In genomic region chr5:141826674-141827073, GRCh38 we compare ENCODE assay signal across 31 cellular contexts. TPM values are rescaled to one million over a fixed set of nuclear protein-coding genes. Genes with fewer than 3 reads are reported as not detected.
A peak's percentile ranks its signal among the peaks of the same experiment; 100 is the strongest.
DNase-seq lines count a peak whose midpoint lies in the region; ATAC-seq, FAIRE-seq and TF ChIP-seq lines count a peak whose summit lies in the region.
"Had no signal": no experiment of that assay in that cellular context is flagged by ENCODE, and none has a peak within 500 bp of the region (broad histone marks: within the 10 kb centered on the region; RNA-seq: fewer than 3 reads in every experiment).

No MANE protein-coding gene starts in this region.

- no peak overlapping the region for H2AK5ac ChIP-seq in neuronal stem cell (ENCODE audit: low read depth, low read length)

- no peak overlapping the region for H4K91ac ChIP-seq in neuronal stem cell (ENCODE audit: low read depth, low read length, poor library complexity)

- H3K36me3 ChIP-seq in GM23248 (ENCODE audit: low read depth): no peaks in the 10 kb centered on the region
- H3K36me3 ChIP-seq in neuronal stem cell (replicated peaks in 1 of 2; ENCODE audit: control insufficient read depth in 2 of 2, insufficient read depth in 2 of 2, low read length in 2 of 2): no peaks in the 10 kb centered on the region
- no peaks in the 10 kb centered on the region for H3K36me3 ChIP-seq in sigmoid colon
- H3K36me3 ChIP-seq in tibial artery: no peaks in the 10 kb centered on the region
- H3K36me3 ChIP-seq: adrenal gland, HAP-1, ovary, stomach, thyroid gland had no signal

- H3K23ac ChIP-seq in neuronal stem cell (ENCODE audit: low read depth, low read length, poor library complexity): no peak overlapping the region

- TF ChIP-seq POLR2A in sigmoid colon (IDR thresholded peaks at IDR 0.05): no peak
- TF ChIP-seq POLR2A in GM12891 (IDR thresholded peaks at IDR 0.05; ENCODE audit: low read depth, low read length): no peak

- TF ChIP-seq EP300 in sigmoid colon (IDR thresholded peaks at IDR 0.05): no peak

- no peaks in the 10 kb centered on the region for H3F3A ChIP-seq in GM23248 (ENCODE audit: insufficient read depth)

- WGBS in GM23248 (ENCODE audit: low coverage in 1 of 2, low lambda C conversion rate in 2 of 2, missing lambda C conversion rate in 2 of 2), 2 experiments: 40 to 49% methylated on average over 4 of the region's 4 CpGs
- no CpG with 5 or more reads among the region's 4 CpGs for WGBS in neuronal stem cell (ENCODE audit: extremely low coverage in 2 of 2, insufficient read length in 2 of 2, insufficient replicate concordance in 1 of 2), 2 donors
- 84 to 87% methylated on average over 4 of the region's 4 CpGs for WGBS in sigmoid colon, 2 donors

- no peak overlapping the region for H4K8ac ChIP-seq in neuronal stem cell (ENCODE audit: low read depth, low read length)

- H2BK15ac ChIP-seq in neuronal stem cell (ENCODE audit: low read length): no peak overlapping the region

- H3K4ac ChIP-seq in neuronal stem cell (ENCODE audit: low read length): no peak overlapping the region

- H3K9ac ChIP-seq in GM23248 (no peak overlapping the region), neuronal stem cell (ENCODE audit: low read depth, low read length, poor library complexity) (no peak overlapping the region)

- no peak overlapping the region for H2BK12ac ChIP-seq in neuronal stem cell (ENCODE audit: low read length)

- H2AFZ ChIP-seq in GM23248 (no peak overlapping the region), neuronal stem cell (ENCODE audit: low read length) (no peak overlapping the region)
- H2AFZ ChIP-seq: PC-9 had no signal

- H3K4me2 ChIP-seq in GM23248 (ENCODE audit: unreplicated experiment) (no peak overlapping the region), neuronal stem cell (ENCODE audit: insufficient read depth, low read length, poor library complexity, severe bottlenecking) (no peak overlapping the region)
- H3K4me2 ChIP-seq: PC-9 had no signal

- H3K18ac ChIP-seq in neuronal stem cell (ENCODE audit: low read length): peak overlapping the region; percentile 19

- H3K9me2 ChIP-seq in GM23248 (ENCODE audit: insufficient read depth): no peaks in the 10 kb centered on the region

- no peak overlapping the region for H3K27ac ChIP-seq in GM23248
- H3K27ac ChIP-seq in neuronal stem cell (replicated peaks; ENCODE audit: low read length): no peak overlapping the region
- H3K27ac ChIP-seq in sigmoid colon: peak overlapping the region in 1 of 4 donors; percentile 27
- no peak overlapping the region for H3K27ac ChIP-seq in tibial artery
- H3K27ac ChIP-seq: body of pancreas, ovary, PC-9, thyroid gland had no signal

- H3K79me2 ChIP-seq in GM23248 (ENCODE audit: insufficient read depth): no peaks in the 10 kb centered on the region

- H3K4me3 ChIP-seq in GM23248 (no peak overlapping the region), neuronal stem cell (ENCODE audit: low read length in 2 of 2) (no peak overlapping the region), sigmoid colon (no peak overlapping the region), tibial artery (no peak overlapping the region)
- H3K4me3 ChIP-seq: adrenal gland, body of pancreas, GM12878, HAP-1, ovary, PC-9, stomach, thyroid gland had no signal

- no peak overlapping the region for H2BK120ac ChIP-seq in neuronal stem cell (ENCODE audit: low read depth, low read length)

- H3K4me1 ChIP-seq in GM23248 (ENCODE audit: insufficient read depth) (peaks cover 11% of the 10 kb centered on the region), neuronal stem cell (ENCODE audit: control insufficient read depth in 2 of 2, insufficient read depth in 1 of 2, low read depth in 1 of 2, low read length in 2 of 2) (peaks cover 19 to 30% of the 10 kb centered on the region in 2 donors), sigmoid colon (no peaks in the 10 kb centered on the region), tibial artery (peaks cover 0 to 16% (median 11%) of the 10 kb centered on the region in 4 donors)
- H3K4me1 ChIP-seq: adrenal gland, body of pancreas, thyroid gland had no signal

- DNase-seq in GM23248: peak; percentile 29
- peak; percentile 84 for DNase-seq in cerebellum (ENCODE audit: low spot score)
- no peak for DNase-seq in left cardiac atrium
- DNase-seq in neuronal stem cell (ENCODE audit: low spot score): no peak
- DNase-seq in sigmoid colon: no peak
- DNase-seq in GM12891 (ENCODE audit: insufficient read length, low spot score): no peak
- DNase-seq in tibial artery: no peak
- DNase-seq: activated CD4-positive, alpha-beta T cell treated with anti-CD3 and anti-CD28 coated beads for 1 hour; activated CD8-positive, alpha-beta memory T cell treated with anti-CD3 and anti-CD28 coated beads, Interleukin-2, amount 50 U/mL, for 4 hours; body of pancreas; CD8-positive, alpha-beta T cell; DMS 273 treated with DMSO at 0.1 percent for 48 hours; effector CD8-positive, alpha-beta T cell; kidney; mammary epithelial cell; NCI-H1436; NCI-H2081; ovary; PC-9; retina; stomach; thyroid gland had no signal

- ATAC-seq in left cardiac atrium (peak; percentile 37 to 56), GM21367 (IDR thresholded peaks at IDR 0.05; ENCODE audit: unreplicated experiment) (no peak)
- ATAC-seq: CD8-positive, alpha-beta T cell had no signal

- in situ Hi-C loops in GM23248 (cut with MboI): no loop called here

- H3K14ac ChIP-seq in neuronal stem cell (ENCODE audit: low read length): no peak overlapping the region

- no peaks in the 10 kb centered on the region for H3K79me1 ChIP-seq in neuronal stem cell (ENCODE audit: low read depth, low read length)

- H3K27me3 ChIP-seq in GM23248 (replicated peaks; ENCODE audit: insufficient read depth) (no peaks in the 10 kb centered on the region), neuronal stem cell (ENCODE audit: control insufficient read depth in 3 of 3, insufficient read depth in 3 of 3, low read depth in 1 of 3, low read length in 3 of 3) (no peaks in the 10 kb centered on the region), sigmoid colon (peaks cover 0 to 11% (median 0%) of the 10 kb centered on the region in 3 donors), tibial artery (no peaks in the 10 kb centered on the region)
- H3K27me3 ChIP-seq: adrenal gland, body of pancreas, ovary, thyroid gland had no signal

- no peak for FAIRE-seq in GM12891 (lab: Jason Lieb, UNC)
- FAIRE-seq: colon, GM12878, kidney had no signal

- H2BK5ac ChIP-seq in neuronal stem cell (ENCODE audit: low read length): no peak overlapping the region

- TF ChIP-seq CTCF in sigmoid colon (IDR thresholded peaks at IDR 0.05) (no peak), tibial artery (IDR thresholded peaks at IDR 0.05) (no peak)

- intact Hi-C loops in left cardiac atrium (cut with DNase I): no loop called here
- intact Hi-C loops in sigmoid colon (cut with DNase I): no loop called here
- intact Hi-C loops in tibial artery (cut with DNase I; ENCODE audit: low total_unique reads): no loop called here

- H4K20me1 ChIP-seq in GM23248 (ENCODE audit: insufficient read depth): no peaks in the 10 kb centered on the region

- H3K9me3 ChIP-seq in GM23248 (ENCODE audit: low read depth) (no peaks in the 10 kb centered on the region), neuronal stem cell (replicated peaks in 1 of 2; ENCODE audit: control insufficient read depth in 2 of 2, insufficient read depth in 1 of 2, low read depth in 1 of 2, low read length in 2 of 2) (no peaks in the 10 kb centered on the region), sigmoid colon (no peaks in the 10 kb centered on the region), tibial artery (no peaks in the 10 kb centered on the region)
- H3K9me3 ChIP-seq: adrenal gland, body of pancreas, HAP-1, ovary, stomach, thyroid gland had no signal

TF ChIP-seq in GM12891, 5 proteins besides CTCF, POLR2A, EP300 and RAD21:
- TF ChIP-seq SPI1 (IDR thresholded peaks at IDR 0.05; ENCODE audit: low read depth, low read length) (no peak), PAX5 (IDR thresholded peaks at IDR 0.05; ENCODE audit: insufficient read depth, low read length, severe bottlenecking) (no peak), POU2F2 (IDR thresholded peaks at IDR 0.05; ENCODE audit: low read depth, low read length) (no peak), POLR2AphosphoS5 (IDR thresholded peaks at IDR 0.05; ENCODE audit: low read depth, low read length) (no peak), TAF1 (IDR thresholded peaks at IDR 0.05; ENCODE audit: low read depth, low read length) (no peak)
TF ChIP-seq in GM12891: peak in this region for 0.

RNA-seq across cellular contexts. Expression of gene PCDH1, which starts 51.5 kb away (rescaled TPM):
- total RNA-seq in GM23248 (2014; rRNA removed; shearing (Covaris generic)): 3.5 and 10.9 TPM in 2 replicates
- polyA plus RNA-seq in GM23248 (2016; fragmentation: Nextera tagmentation; extraction: Ambion mirVana) (1.6 and 2.4 TPM in 2 replicates), sigmoid colon (10 to 100 TPM in 2 of 3 donors, 1 to 10 TPM in 1; 9.0 to 47.2 (median 11.8) TPM)
- total RNA-seq in cerebellum (27.4 TPM), left cardiac atrium (10 to 100 TPM; 20.7 to 36.0 TPM), sigmoid colon (10 to 100 TPM in 3 of 4 donors, 1 to 10 TPM in 1; 8.6 to 19.4 (median 13.4) TPM)
- 7.6 TPM for polyA plus RNA-seq in neuronal stem cell (2013, experiment 1 of 2)
- polyA plus RNA-seq in neuronal stem cell (2013, experiment 2 of 2): 7.7 TPM
- 0.15 TPM for polyA plus RNA-seq in GM12891 (2012; ENCODE audit: low read depth, missing spikeins)
- total RNA-seq: activated CD4-positive, alpha-beta memory T cell treated with anti-CD3 and anti-CD28 coated beads for 36 hours; activated naive CD4-positive, alpha-beta T cell treated with anti-CD3 and anti-CD28 coated beads for 36 hours; B cell; T-helper 2 cell treated with Interferon-gamma antibody and Interleukin-4, amounts not matched to agents 100 ng/mL and 5 ng/mL, for 36 hours had no signal

Comparison
In these comparisons a context has a peak if more than half of its experiments do, and no peak if none do; other contexts are left out.
1. DNase-seq: peak in GM23248 (single experiment) and cerebellum (single experiment); none in left cardiac atrium (single experiment), neuronal stem cell (single experiment), sigmoid colon (single experiment), GM12891 (single experiment) and tibial artery (0 of 2).